In the genomic region with DNA sequence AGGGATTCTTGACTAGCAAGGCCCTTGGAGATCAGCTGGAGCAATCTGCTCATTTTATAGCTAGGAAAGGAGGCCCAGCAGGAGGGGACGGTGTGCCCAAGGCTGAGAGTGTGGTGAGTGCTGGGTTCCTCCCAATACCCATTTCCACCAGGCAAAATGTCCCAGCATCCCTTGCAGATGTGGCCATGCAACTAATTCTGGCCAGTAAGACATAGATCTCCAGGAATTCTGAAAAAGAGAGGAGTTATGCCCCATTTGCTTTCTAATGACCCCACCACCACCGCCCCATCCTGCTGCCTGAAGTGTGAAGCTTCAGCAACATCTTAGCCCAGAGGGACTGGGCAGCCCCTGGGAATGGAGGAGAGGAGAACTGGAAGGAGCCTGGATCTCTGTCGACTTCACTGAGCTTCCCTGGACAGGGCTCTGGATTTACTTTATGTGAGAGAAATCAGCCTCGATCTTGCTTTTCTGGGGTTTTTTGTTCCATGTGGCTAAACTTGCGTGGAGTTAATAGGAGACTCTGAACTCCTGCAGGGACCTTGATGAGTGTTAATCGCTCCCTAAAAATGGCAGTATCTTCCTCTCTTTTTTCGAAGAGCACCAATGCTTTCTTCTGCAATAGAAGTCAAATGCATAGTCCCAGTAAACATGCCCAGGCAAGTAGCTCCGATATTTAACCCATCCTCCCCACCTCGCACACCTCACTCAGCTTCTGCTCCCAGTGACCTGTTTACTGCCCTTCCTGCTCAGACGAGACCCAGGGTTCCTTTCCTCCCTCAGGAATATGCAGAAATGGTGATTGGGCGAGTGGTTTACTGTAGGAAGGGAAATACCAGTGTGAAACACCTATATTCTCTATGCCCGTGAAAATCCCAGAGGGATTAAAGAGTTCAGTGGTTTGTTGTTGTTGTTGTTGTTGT, we compare ENCODE assay signal across 1 cellular context.
A peak's percentile ranks its signal among the peaks of the same experiment; 100 is the strongest.
TF ChIP-seq lines count a peak whose summit lies in the region.

No MANE protein-coding gene starts in this region.

TF ChIP-seq in GM23338, 12 proteins besides CTCF, POLR2A, EP300 and RAD21 (continued from another document):
- TF ChIP-seq, protein P1, sequence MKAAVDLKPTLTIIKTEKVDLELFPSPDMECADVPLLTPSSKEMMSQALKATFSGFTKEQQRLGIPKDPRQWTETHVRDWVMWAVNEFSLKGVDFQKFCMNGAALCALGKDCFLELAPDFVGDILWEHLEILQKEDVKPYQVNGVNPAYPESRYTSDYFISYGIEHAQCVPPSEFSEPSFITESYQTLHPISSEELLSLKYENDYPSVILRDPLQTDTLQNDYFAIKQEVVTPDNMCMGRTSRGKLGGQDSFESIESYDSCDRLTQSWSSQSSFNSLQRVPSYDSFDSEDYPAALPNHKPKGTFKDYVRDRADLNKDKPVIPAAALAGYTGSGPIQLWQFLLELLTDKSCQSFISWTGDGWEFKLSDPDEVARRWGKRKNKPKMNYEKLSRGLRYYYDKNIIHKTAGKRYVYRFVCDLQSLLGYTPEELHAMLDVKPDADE (IDR thresholded peaks at IDR 0.05) = no peak
- TF ChIP-seq ZNF331 (CRISPR knock-in tag; IDR thresholded peaks at IDR 0.05; ENCODE audit: low read depth) (no peak), EZH2 (IDR thresholded peaks at IDR 0.05; ENCODE audit: low read depth, unreplicated experiment) (no peak), EZH2phosphoT487 (IDR thresholded peaks at IDR 0.05; ENCODE audit: unreplicated experiment) (no peak), CREB1 (CRISPR knock-in tag; IDR thresholded peaks at IDR 0.05; ENCODE audit: low read depth) (no peak)
- TF ChIP-seq, protein P2, sequence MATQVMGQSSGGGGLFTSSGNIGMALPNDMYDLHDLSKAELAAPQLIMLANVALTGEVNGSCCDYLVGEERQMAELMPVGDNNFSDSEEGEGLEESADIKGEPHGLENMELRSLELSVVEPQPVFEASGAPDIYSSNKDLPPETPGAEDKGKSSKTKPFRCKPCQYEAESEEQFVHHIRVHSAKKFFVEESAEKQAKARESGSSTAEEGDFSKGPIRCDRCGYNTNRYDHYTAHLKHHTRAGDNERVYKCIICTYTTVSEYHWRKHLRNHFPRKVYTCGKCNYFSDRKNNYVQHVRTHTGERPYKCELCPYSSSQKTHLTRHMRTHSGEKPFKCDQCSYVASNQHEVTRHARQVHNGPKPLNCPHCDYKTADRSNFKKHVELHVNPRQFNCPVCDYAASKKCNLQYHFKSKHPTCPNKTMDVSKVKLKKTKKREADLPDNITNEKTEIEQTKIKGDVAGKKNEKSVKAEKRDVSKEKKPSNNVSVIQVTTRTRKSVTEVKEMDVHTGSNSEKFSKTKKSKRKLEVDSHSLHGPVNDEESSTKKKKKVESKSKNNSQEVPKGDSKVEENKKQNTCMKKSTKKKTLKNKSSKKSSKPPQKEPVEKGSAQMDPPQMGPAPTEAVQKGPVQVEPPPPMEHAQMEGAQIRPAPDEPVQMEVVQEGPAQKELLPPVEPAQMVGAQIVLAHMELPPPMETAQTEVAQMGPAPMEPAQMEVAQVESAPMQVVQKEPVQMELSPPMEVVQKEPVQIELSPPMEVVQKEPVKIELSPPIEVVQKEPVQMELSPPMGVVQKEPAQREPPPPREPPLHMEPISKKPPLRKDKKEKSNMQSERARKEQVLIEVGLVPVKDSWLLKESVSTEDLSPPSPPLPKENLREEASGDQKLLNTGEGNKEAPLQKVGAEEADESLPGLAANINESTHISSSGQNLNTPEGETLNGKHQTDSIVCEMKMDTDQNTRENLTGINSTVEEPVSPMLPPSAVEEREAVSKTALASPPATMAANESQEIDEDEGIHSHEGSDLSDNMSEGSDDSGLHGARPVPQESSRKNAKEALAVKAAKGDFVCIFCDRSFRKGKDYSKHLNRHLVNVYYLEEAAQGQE (IDR thresholded peaks at IDR 0.05; ENCODE audit: unreplicated experiment) = no peak
- TF ChIP-seq, protein P3, sequence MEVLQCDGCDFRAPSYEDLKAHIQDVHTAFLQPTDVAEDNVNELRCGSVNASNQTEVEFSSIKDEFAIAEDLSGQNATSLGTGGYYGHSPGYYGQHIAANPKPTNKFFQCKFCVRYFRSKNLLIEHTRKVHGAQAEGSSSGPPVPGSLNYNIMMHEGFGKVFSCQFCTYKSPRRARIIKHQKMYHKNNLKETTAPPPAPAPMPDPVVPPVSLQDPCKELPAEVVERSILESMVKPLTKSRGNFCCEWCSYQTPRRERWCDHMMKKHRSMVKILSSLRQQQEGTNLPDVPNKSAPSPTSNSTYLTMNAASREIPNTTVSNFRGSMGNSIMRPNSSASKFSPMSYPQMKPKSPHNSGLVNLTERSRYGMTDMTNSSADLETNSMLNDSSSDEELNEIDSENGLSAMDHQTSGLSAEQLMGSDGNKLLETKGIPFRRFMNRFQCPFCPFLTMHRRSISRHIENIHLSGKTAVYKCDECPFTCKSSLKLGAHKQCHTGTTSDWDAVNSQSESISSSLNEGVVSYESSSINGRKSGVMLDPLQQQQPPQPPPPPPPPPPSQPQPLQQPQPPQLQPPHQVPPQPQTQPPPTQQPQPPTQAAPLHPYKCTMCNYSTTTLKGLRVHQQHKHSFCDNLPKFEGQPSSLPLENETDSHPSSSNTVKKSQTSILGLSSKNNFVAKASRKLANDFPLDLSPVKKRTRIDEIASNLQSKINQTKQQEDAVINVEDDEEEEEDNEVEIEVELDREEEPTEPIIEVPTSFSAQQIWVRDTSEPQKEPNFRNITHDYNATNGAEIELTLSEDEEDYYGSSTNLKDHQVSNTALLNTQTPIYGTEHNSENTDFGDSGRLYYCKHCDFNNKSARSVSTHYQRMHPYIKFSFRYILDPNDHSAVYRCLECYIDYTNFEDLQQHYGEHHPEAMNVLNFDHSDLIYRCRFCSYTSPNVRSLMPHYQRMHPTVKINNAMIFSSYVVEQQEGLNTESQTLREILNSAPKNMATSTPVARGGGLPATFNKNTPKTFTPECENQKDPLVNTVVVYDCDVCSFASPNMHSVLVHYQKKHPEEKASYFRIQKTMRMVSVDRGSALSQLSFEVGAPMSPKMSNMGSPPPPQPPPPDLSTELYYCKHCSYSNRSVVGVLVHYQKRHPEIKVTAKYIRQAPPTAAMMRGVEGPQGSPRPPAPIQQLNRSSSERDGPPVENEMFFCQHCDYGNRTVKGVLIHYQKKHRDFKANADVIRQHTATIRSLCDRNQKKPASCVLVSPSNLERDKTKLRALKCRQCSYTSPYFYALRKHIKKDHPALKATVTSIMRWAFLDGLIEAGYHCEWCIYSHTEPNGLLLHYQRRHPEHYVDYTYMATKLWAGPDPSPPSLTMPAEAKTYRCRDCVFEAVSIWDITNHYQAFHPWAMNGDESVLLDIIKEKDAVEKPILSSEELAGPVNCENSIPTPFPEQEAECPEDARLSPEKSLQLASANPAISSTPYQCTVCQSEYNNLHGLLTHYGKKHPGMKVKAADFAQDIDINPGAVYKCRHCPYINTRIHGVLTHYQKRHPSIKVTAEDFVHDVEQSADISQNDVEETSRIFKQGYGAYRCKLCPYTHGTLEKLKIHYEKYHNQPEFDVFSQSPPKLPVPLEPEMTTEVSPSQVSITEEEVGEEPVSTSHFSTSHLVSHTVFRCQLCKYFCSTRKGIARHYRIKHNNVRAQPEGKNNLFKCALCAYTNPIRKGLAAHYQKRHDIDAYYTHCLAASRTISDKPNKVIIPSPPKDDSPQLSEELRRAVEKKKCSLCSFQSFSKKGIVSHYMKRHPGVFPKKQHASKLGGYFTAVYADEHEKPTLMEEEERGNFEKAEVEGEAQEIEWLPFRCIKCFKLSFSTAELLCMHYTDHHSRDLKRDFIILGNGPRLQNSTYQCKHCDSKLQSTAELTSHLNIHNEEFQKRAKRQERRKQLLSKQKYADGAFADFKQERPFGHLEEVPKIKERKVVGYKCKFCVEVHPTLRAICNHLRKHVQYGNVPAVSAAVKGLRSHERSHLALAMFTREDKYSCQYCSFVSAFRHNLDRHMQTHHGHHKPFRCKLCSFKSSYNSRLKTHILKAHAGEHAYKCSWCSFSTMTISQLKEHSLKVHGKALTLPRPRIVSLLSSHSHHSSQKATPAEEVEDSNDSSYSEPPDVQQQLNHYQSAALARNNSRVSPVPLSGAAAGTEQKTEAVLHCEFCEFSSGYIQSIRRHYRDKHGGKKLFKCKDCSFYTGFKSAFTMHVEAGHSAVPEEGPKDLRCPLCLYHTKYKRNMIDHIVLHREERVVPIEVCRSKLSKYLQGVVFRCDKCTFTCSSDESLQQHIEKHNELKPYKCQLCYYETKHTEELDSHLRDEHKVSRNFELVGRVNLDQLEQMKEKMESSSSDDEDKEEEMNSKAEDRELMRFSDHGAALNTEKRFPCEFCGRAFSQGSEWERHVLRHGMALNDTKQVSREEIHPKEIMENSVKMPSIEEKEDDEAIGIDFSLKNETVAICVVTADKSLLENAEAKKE (CRISPR knock-in tag; IDR thresholded peaks at IDR 0.05) = 0 out of 2 replicates have a peak, but pooled peaks have one; percentile 29
